9 cellular contexts compared by ENCODE assay signal in genomic region chr4:150217192-150217591, GRCh38.
DNase-seq lines count a peak whose midpoint lies in the region; ATAC-seq, FAIRE-seq and TF ChIP-seq lines count a peak whose summit lies in the region.
"Had no signal": no experiment of that assay in that cellular context is flagged by ENCODE, and none has a peak within 500 bp of the region (broad histone marks: within the 10 kb centered on the region; RNA-seq: fewer than 3 reads in every experiment).

No MANE protein-coding gene starts in this region.

- TF ChIP-seq CTCF in smooth muscle cell (IDR thresholded peaks at IDR 0.05; ENCODE audit: borderline replicate concordance, insufficient read depth, poor library complexity, severe bottlenecking): peak; percentile 27
- no peak for TF ChIP-seq CTCF in glutamatergic neuron (IDR thresholded peaks at IDR 0.05; ENCODE audit: partially characterized antibody, unreplicated experiment)

- H2AFZ ChIP-seq in smooth muscle cell (ENCODE audit: low read depth): peak overlapping the region; percentile 51

- no peak for FAIRE-seq in frontal cortex (lab: Jason Lieb, UNC)

- no peaks in the 10 kb centered on the region for H3F3A ChIP-seq in smooth muscle cell (ENCODE audit: low read depth)

- H3K9ac ChIP-seq in smooth muscle cell (ENCODE audit: low read depth): no peak overlapping the region

- H3K9me3 ChIP-seq in smooth muscle cell (replicated peaks; ENCODE audit: low read depth): no peaks in the 10 kb centered on the region

- H3K4me3 ChIP-seq in smooth muscle cell: no peak overlapping the region

- no peaks in the 10 kb centered on the region for H3K79me2 ChIP-seq in smooth muscle cell (ENCODE audit: low read depth)

- no peaks in the 10 kb centered on the region for H3K9me3 Mint-ChIP-seq in glutamatergic neuron (ENCODE audit: unreplicated experiment)
- H3K9me3 Mint-ChIP-seq: stimulated activated naive B cell treated with anti-CD40 and anti-IgM and Interleukin-4, amounts not matched to agents 10 μg/mL and 1 μg/mL and 100 μg/mL, for 72 hours had no signal

- H3K27me3 Mint-ChIP-seq in glutamatergic neuron (ENCODE audit: unreplicated experiment): no peaks in the 10 kb centered on the region
- H3K27me3 Mint-ChIP-seq: stimulated activated naive B cell treated with anti-CD40 and anti-IgM and Interleukin-4, amounts not matched to agents 10 μg/mL and 1 μg/mL and 100 μg/mL, for 72 hours had no signal

- WGBS in smooth muscle cell (ENCODE audit: low lambda C conversion rate): 50% methylated on average over 3 of the region's 3 CpGs

- H3K4me1 ChIP-seq in smooth muscle cell (ENCODE audit: low read depth): peaks cover 12% of the 10 kb centered on the region

- no peak for ATAC-seq in stimulated activated naive CD8-positive, alpha-beta T cell treated with anti-CD3 and anti-CD28 coated beads, Interleukin-15, Interleukin-2, amounts not matched to agents 100 U/mL and 50 U/mL, for 24 hours
- no peak for ATAC-seq in GM21526 (IDR thresholded peaks at IDR 0.05; ENCODE audit: low FRiP score, unreplicated experiment)
- ATAC-seq: stimulated activated naive B cell treated with anti-CD40 and anti-IgM and Interleukin-4, amounts not matched to agents 10 μg/mL and 1 μg/mL and 100 μg/mL, for 72 hours had no signal

- H3K27ac ChIP-seq in smooth muscle cell (ENCODE audit: low read depth): peak overlapping the region; percentile 46

- H3K4me3 Mint-ChIP-seq in glutamatergic neuron (ENCODE audit: unreplicated experiment): no peak overlapping the region
- H3K4me3 Mint-ChIP-seq: stimulated activated naive B cell treated with anti-CD40 and anti-IgM and Interleukin-4, amounts not matched to agents 10 μg/mL and 1 μg/mL and 100 μg/mL, for 72 hours had no signal

- no peak overlapping the region for H3K27ac Mint-ChIP-seq in glutamatergic neuron (ENCODE audit: unreplicated experiment)
- H3K27ac Mint-ChIP-seq: stimulated activated naive B cell treated with anti-CD40 and anti-IgM and Interleukin-4, amounts not matched to agents 10 μg/mL and 1 μg/mL and 100 μg/mL, for 72 hours had no signal

- no peaks in the 10 kb centered on the region for H3K36me3 Mint-ChIP-seq in glutamatergic neuron (ENCODE audit: unreplicated experiment)
- H3K36me3 Mint-ChIP-seq: stimulated activated naive B cell treated with anti-CD40 and anti-IgM and Interleukin-4, amounts not matched to agents 10 μg/mL and 1 μg/mL and 100 μg/mL, for 72 hours had no signal

- no peaks in the 10 kb centered on the region for H3K36me3 ChIP-seq in smooth muscle cell (ENCODE audit: low read depth)

- H4K20me1 ChIP-seq in smooth muscle cell (ENCODE audit: low read depth): no peaks in the 10 kb centered on the region

- DNase-seq in NCI-H1694 treated with DMSO at 0.1 percent for 48 hours (lab: John Stamatoyannopoulos, UW) (peak; percentile 9), NCI-H1694 (lab: John Stamatoyannopoulos, UW) (no peak), SK-MEL-5 (ENCODE audit: low read depth, low spot score) (peak; percentile 46), frontal cortex (ENCODE audit: low spot score in 2 of 2) (peak; percentile 14 to 22), smooth muscle cell (lab: John Stamatoyannopoulos, UW; ENCODE audit: unreplicated experiment) (no peak), glutamatergic neuron (no peak)
- no peak for DNase-seq in stimulated activated naive CD8-positive, alpha-beta T cell treated with anti-CD3 and anti-CD28 coated beads, Interleukin-15, Interleukin-2, amounts not matched to agents 100 U/mL and 50 U/mL, for 24 hours
- DNase-seq: stimulated activated naive B cell treated with anti-CD40 and anti-IgM and Interleukin-4, amounts not matched to agents 10 μg/mL and 1 μg/mL and 100 μg/mL, for 72 hours had no signal

- in situ Hi-C loops in SK-MEL-5 (cut with HindIII; ENCODE audit: low pct_unique_long_range_greater_than_20kb, low sequenced_read_pairs): no loop called here

- H3K4me1 Mint-ChIP-seq in glutamatergic neuron (ENCODE audit: low read depth, unreplicated experiment): peaks cover 5% of the 10 kb centered on the region

- no peaks in the 10 kb centered on the region for H3K27me3 ChIP-seq in smooth muscle cell (ENCODE audit: low read depth)

- H3K4me2 ChIP-seq in smooth muscle cell: no peak overlapping the region

Comparison
In these comparisons a context has a peak if more than half of its experiments do, and no peak if none do; other contexts are left out.
1. DNase-seq: peak in NCI-H1694 treated with DMSO at 0.1 percent for 48 hours (single experiment), SK-MEL-5 (single experiment) and frontal cortex (2 of 2); none in NCI-H1694 (single experiment), smooth muscle cell (single experiment), glutamatergic neuron (single experiment) and stimulated activated naive CD8-positive, alpha-beta T cell treated with anti-CD3 and anti-CD28 coated beads, Interleukin-15, Interleukin-2, amounts not matched to agents 100 U/mL and 50 U/mL, for 24 hours (single experiment).